Comparison of ENCODE assay signal across 1 cellular context in the genomic region with DNA sequence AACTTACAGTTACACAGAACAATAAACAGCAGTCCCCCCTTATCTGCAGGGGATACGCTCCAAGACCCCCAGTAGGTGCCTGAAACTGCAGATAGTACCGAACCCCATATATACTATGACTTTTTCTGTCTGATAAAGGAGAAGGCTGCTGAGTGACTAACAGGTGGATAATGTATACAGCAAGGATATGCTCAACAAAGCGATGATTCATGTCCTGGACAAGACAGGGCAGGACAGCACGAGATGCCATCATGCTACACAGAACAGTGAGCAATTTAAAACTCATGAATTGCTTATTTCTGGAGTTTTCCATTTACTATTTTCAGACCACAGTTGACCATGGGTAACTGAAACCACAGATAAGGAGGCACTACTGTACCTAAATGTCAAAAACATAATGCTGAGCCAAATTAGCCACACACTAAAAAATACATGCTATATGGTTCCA.
A peak's percentile ranks its signal among the peaks of the same experiment; 100 is the strongest.
TF ChIP-seq lines count a peak whose summit lies in the region.

No MANE protein-coding gene starts in this region.

TF ChIP-seq in GM12878, 131 proteins besides CTCF, POLR2A, EP300 and RAD21 (continued from another document and continues in another):
- TF ChIP-seq, protein P1, sequence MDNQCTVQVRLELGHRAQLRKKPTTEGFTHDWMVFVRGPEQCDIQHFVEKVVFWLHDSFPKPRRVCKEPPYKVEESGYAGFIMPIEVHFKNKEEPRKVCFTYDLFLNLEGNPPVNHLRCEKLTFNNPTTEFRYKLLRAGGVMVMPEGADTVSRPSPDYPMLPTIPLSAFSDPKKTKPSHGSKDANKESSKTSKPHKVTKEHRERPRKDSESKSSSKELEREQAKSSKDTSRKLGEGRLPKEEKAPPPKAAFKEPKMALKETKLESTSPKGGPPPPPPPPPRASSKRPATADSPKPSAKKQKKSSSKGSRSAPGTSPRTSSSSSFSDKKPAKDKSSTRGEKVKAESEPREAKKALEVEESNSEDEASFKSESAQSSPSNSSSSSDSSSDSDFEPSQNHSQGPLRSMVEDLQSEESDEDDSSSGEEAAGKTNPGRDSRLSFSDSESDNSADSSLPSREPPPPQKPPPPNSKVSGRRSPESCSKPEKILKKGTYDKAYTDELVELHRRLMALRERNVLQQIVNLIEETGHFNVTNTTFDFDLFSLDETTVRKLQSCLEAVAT (IDR thresholded peaks at IDR 0.05): no peak
- TF ChIP-seq NR2C2 (IDR thresholded peaks at IDR 0.05; ENCODE audit: borderline replicate concordance, control insufficient read depth, insufficient read length, low read depth) (no peak), HDAC6 (IDR thresholded peaks at IDR 0.05; ENCODE audit: unreplicated experiment) (no peak), SPI1 (IDR thresholded peaks at IDR 0.05; ENCODE audit: borderline replicate concordance, insufficient read depth, low read depth, low read length) (no peak), WRNIP1 (IDR thresholded peaks at IDR 0.05; ENCODE audit: borderline replicate concordance, low read depth, low read length) (no peak), RBBP5 (conservative IDR thresholded peaks at IDR 0.05) (no peak), JUNB (IDR thresholded peaks at IDR 0.05) (0 out of 2 replicates have a peak, but pooled peaks have one; percentile 25), NR2F1 (conservative IDR thresholded peaks at IDR 0.05) (no peak), FOXK2 (IDR thresholded peaks at IDR 0.05) (no peak), REST (IDR thresholded peaks at IDR 0.05; ENCODE audit: low read depth, low read length) (no peak), SMC3 (IDR thresholded peaks at IDR 0.05; ENCODE audit: borderline replicate concordance, low read length) (no peak), ZNF24 (IDR thresholded peaks at IDR 0.05) (no peak), EZH2 (IDR thresholded peaks at IDR 0.05; ENCODE audit: borderline replicate concordance, control insufficient read depth, low read depth, low read length) (no peak), SUPT20H (IDR thresholded peaks at IDR 0.05; ENCODE audit: borderline replicate concordance, control insufficient read depth, low read depth, low read length) (no peak), STAT1 (conservative IDR thresholded peaks at IDR 0.05) (no peak), JUND (IDR thresholded peaks at IDR 0.05; ENCODE audit: low read depth, low read length) (no peak), MAX (IDR thresholded peaks at IDR 0.05; ENCODE audit: low read depth, low read length) (no peak), CREM (IDR thresholded peaks at IDR 0.05; ENCODE audit: low read depth) (no peak), FOXM1 (IDR thresholded peaks at IDR 0.05; ENCODE audit: low read depth, low read length) (peak; percentile 54; the same call in 1 of the 2 replicates), SKIL (IDR thresholded peaks at IDR 0.05; ENCODE audit: low read depth, poor library complexity, severe bottlenecking) (no peak), POLR2AphosphoS2 (IDR thresholded peaks at IDR 0.05; ENCODE audit: low read depth, low read length) (no peak), HCFC1 (IDR thresholded peaks at IDR 0.05; ENCODE audit: low read length) (no peak), MYB (IDR thresholded peaks at IDR 0.05; ENCODE audit: borderline replicate concordance, low read depth, low read length) (no peak), USF1 (IDR thresholded peaks at IDR 0.05; ENCODE audit: borderline replicate concordance, extremely low read length, insufficient read depth, low read depth, low read length) (no peak), CHD2 (IDR thresholded peaks at IDR 0.05; ENCODE audit: borderline replicate concordance, low read depth, low read length) (no peak), KAT2A (conservative IDR thresholded peaks at IDR 0.05; ENCODE audit: control insufficient read depth, low read depth, low read length) (no peak), CREB1 (IDR thresholded peaks at IDR 0.05; ENCODE audit: low read depth) (no peak), STAT3 (IDR thresholded peaks at IDR 0.05; ENCODE audit: low read depth, low read length) (no peak), IKZF2 (IDR thresholded peaks at IDR 0.05) (peak; percentile 68 to 70; a peak in 2 of 4 replicates), MYC (IDR thresholded peaks at IDR 0.05; ENCODE audit: insufficient read depth, insufficient read length, insufficient replicate concordance, low read length, severe bottlenecking) (no peak), RB1 (IDR thresholded peaks at IDR 0.05; ENCODE audit: borderline replicate concordance) (no peak), BACH1 (IDR thresholded peaks at IDR 0.05; ENCODE audit: borderline replicate concordance) (no peak), BHLHE40 (IDR thresholded peaks at IDR 0.05; ENCODE audit: borderline replicate concordance in 1 of 2, low read depth in 2 of 2, low read length in 1 of 2) (peak; percentile 54 to 85), IRF4 (IDR thresholded peaks at IDR 0.05; ENCODE audit: low read depth, low read length) (no peak), TCF7 (IDR thresholded peaks at IDR 0.05; ENCODE audit: borderline replicate concordance) (no peak), KLF5 (IDR thresholded peaks at IDR 0.05; ENCODE audit: partially characterized antibody) (no peak), YY1 (IDR thresholded peaks at IDR 0.05; ENCODE audit: low read depth, low read length) (no peak), SUZ12 (IDR thresholded peaks at IDR 0.05; ENCODE audit: unreplicated experiment) (no peak), ATF7 (IDR thresholded peaks at IDR 0.05; ENCODE audit: low read depth) (no peak; the same call in 1 of the 2 replicates), ZNF274 (IDR thresholded peaks at IDR 0.05; ENCODE audit: insufficient read depth, insufficient read length) (no peak), GABPA (IDR thresholded peaks at IDR 0.05; ENCODE audit: low read depth) (no peak), BCL11A (IDR thresholded peaks at IDR 0.05; ENCODE audit: low read depth, low read length) (peak; percentile 41; the same call in 1 of the 2 replicates), HDAC2 (IDR thresholded peaks at IDR 0.05) (no peak), SREBF1 (IDR thresholded peaks at IDR 0.05; ENCODE audit: low read length) (no peak), IRF3 (IDR thresholded peaks at IDR 0.05) (no peak), NFIC (IDR thresholded peaks at IDR 0.05; ENCODE audit: low read depth, low read length) (peak; percentile 49; the same call in 1 of the 2 replicates), NFYA (IDR thresholded peaks at IDR 0.05; ENCODE audit: borderline replicate concordance, low read depth, low read length) (no peak)
- TF ChIP-seq, protein P2, sequence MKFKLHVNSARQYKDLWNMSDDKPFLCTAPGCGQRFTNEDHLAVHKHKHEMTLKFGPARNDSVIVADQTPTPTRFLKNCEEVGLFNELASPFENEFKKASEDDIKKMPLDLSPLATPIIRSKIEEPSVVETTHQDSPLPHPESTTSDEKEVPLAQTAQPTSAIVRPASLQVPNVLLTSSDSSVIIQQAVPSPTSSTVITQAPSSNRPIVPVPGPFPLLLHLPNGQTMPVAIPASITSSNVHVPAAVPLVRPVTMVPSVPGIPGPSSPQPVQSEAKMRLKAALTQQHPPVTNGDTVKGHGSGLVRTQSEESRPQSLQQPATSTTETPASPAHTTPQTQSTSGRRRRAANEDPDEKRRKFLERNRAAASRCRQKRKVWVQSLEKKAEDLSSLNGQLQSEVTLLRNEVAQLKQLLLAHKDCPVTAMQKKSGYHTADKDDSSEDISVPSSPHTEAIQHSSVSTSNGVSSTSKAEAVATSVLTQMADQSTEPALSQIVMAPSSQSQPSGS (IDR thresholded peaks at IDR 0.05; ENCODE audit: low read length): peak; percentile 40; the same call in 1 of the 2 replicates
- TF ChIP-seq, protein P3, sequence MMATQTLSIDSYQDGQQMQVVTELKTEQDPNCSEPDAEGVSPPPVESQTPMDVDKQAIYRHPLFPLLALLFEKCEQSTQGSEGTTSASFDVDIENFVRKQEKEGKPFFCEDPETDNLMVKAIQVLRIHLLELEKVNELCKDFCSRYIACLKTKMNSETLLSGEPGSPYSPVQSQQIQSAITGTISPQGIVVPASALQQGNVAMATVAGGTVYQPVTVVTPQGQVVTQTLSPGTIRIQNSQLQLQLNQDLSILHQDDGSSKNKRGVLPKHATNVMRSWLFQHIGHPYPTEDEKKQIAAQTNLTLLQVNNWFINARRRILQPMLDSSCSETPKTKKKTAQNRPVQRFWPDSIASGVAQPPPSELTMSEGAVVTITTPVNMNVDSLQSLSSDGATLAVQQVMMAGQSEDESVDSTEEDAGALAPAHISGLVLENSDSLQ (IDR thresholded peaks at IDR 0.05): no peak
- TF ChIP-seq, protein P4, sequence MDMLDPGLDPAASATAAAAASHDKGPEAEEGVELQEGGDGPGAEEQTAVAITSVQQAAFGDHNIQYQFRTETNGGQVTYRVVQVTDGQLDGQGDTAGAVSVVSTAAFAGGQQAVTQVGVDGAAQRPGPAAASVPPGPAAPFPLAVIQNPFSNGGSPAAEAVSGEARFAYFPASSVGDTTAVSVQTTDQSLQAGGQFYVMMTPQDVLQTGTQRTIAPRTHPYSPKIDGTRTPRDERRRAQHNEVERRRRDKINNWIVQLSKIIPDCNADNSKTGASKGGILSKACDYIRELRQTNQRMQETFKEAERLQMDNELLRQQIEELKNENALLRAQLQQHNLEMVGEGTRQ (IDR thresholded peaks at IDR 0.05; ENCODE audit: borderline replicate concordance, low read depth, low read length): no peak
